24 cellular contexts compared by ENCODE assay signal in genomic region chrX:40247848-40248622, GRCh38.
"Had no signal": no experiment of that assay in that cellular context is flagged by ENCODE, and none has a peak within 500 bp of the region (broad histone marks: within the 10 kb centered on the region; RNA-seq: fewer than 3 reads in every experiment).

No MANE protein-coding gene starts in this region.

- H3K9me3 ChIP-seq: esophagus squamous epithelium, gastroesophageal sphincter, lower lobe of right lung, mucosa of descending colon, sigmoid colon, testis had no signal

- H3K4me1 ChIP-seq: gastroesophageal sphincter, lower lobe of right lung, testis had no signal

- H3K27ac ChIP-seq: coronary artery, esophagus squamous epithelium, gastroesophageal sphincter, lower lobe of right lung, sigmoid colon, testis had no signal

- H3K36me3 ChIP-seq: esophagus squamous epithelium, gastroesophageal sphincter, lower lobe of right lung, sigmoid colon had no signal

- H3K4me3 ChIP-seq: coronary artery, esophagus squamous epithelium, gastroesophageal sphincter, lower lobe of right lung, mucosa of descending colon, sigmoid colon, smooth muscle cell, testis had no signal

- DNase-seq: activated CD4-positive, alpha-beta T cell treated with anti-CD3 and anti-CD28 coated beads, Interleukin-2, amount 10 ng/mL, durations not matched to agents 7 days and 5 days; activated CD4-positive, CD25-positive, alpha-beta regulatory T cell treated with anti-CD3 and anti-CD28 coated beads, Interleukin-2, amount 50 U/mL, for 72 hours; activated CD8-positive, alpha-beta memory T cell treated with anti-CD3 and anti-CD28 coated beads, Interleukin-2, amount 10 ng/mL, durations not matched to agents 7 days and 5 days; activated CD8-positive, alpha-beta T cell treated with anti-CD3 and anti-CD28 coated beads for 36 hours; activated effector memory CD4-positive, alpha-beta T cell treated with anti-CD3 and anti-CD28 coated beads, Interleukin-2, amount 50 U/mL, for 16 hours; activated naive CD4-positive, alpha-beta T cell treated with anti-CD3 and anti-CD28 coated beads, Interleukin-2, amount 50 U/mL, for 16 hours; activated naive CD8-positive, alpha-beta T cell treated with anti-CD3 and anti-CD28 coated beads, Interleukin-2, amount 50 U/mL, for 24 hours; activated T-cell treated with anti-CD3 and anti-CD28 coated beads for 4 hours; cerebellar nuclear complex; esophagus squamous epithelium; head of caudate nucleus; hypothalamus; lower lobe of right lung; mesendoderm; mucosa of descending colon; retina; sigmoid colon; stimulated activated CD4-positive, alpha-beta T cell treated with anti-CD3 and anti-CD28 coated beads, Interleukin-15, amount 100 ng/mL, for 24 hours; testis; trophoblast cell had no signal

- FAIRE-seq: islet of Langerhans had no signal

- H3K27me3 ChIP-seq: esophagus squamous epithelium, gastroesophageal sphincter, sigmoid colon, testis had no signal
